In genomic region chr16:87384162-87384999, GRCh38 we compare ENCODE assay signal across 1 cellular context.
TF ChIP-seq lines count a peak whose summit lies in the region.

No MANE protein-coding gene starts in this region.

TF ChIP-seq in WTC11, 78 proteins besides CTCF, POLR2A, EP300 and RAD21 (continued from another document):
- TF ChIP-seq, protein P1, sequence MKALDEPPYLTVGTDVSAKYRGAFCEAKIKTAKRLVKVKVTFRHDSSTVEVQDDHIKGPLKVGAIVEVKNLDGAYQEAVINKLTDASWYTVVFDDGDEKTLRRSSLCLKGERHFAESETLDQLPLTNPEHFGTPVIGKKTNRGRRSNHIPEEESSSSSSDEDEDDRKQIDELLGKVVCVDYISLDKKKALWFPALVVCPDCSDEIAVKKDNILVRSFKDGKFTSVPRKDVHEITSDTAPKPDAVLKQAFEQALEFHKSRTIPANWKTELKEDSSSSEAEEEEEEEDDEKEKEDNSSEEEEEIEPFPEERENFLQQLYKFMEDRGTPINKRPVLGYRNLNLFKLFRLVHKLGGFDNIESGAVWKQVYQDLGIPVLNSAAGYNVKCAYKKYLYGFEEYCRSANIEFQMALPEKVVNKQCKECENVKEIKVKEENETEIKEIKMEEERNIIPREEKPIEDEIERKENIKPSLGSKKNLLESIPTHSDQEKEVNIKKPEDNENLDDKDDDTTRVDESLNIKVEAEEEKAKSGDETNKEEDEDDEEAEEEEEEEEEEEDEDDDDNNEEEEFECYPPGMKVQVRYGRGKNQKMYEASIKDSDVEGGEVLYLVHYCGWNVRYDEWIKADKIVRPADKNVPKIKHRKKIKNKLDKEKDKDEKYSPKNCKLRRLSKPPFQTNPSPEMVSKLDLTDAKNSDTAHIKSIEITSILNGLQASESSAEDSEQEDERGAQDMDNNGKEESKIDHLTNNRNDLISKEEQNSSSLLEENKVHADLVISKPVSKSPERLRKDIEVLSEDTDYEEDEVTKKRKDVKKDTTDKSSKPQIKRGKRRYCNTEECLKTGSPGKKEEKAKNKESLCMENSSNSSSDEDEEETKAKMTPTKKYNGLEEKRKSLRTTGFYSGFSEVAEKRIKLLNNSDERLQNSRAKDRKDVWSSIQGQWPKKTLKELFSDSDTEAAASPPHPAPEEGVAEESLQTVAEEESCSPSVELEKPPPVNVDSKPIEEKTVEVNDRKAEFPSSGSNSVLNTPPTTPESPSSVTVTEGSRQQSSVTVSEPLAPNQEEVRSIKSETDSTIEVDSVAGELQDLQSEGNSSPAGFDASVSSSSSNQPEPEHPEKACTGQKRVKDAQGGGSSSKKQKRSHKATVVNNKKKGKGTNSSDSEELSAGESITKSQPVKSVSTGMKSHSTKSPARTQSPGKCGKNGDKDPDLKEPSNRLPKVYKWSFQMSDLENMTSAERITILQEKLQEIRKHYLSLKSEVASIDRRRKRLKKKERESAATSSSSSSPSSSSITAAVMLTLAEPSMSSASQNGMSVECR (CRISPR knock-in tag; IDR thresholded peaks at IDR 0.05; ENCODE audit: borderline replicate concordance), result 0 out of 2 replicates have a peak, but pooled peaks have one; percentile 27
- TF ChIP-seq, protein P2, sequence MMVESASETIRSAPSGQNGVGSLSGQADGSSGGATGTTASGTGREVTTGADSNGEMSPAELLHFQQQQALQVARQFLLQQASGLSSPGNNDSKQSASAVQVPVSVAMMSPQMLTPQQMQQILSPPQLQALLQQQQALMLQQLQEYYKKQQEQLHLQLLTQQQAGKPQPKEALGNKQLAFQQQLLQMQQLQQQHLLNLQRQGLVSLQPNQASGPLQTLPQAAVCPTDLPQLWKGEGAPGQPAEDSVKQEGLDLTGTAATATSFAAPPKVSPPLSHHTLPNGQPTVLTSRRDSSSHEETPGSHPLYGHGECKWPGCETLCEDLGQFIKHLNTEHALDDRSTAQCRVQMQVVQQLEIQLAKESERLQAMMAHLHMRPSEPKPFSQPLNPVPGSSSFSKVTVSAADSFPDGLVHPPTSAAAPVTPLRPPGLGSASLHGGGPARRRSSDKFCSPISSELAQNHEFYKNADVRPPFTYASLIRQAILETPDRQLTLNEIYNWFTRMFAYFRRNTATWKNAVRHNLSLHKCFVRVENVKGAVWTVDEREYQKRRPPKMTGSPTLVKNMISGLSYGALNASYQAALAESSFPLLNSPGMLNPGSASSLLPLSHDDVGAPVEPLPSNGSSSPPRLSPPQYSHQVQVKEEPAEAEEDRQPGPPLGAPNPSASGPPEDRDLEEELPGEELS (CRISPR knock-in tag; IDR thresholded peaks at IDR 0.05), result peak; percentile 60
- TF ChIP-seq GABPB1 (CRISPR knock-in tag; IDR thresholded peaks at IDR 0.05), result peak; percentile 12; the same call in 1 of the 2 replicates
- TF ChIP-seq ZNF121 (CRISPR knock-in tag; IDR thresholded peaks at IDR 0.05), result peak; percentile 100
- TF ChIP-seq CREB1 (CRISPR knock-in tag; IDR thresholded peaks at IDR 0.05), result no peak
- TF ChIP-seq, protein P3, sequence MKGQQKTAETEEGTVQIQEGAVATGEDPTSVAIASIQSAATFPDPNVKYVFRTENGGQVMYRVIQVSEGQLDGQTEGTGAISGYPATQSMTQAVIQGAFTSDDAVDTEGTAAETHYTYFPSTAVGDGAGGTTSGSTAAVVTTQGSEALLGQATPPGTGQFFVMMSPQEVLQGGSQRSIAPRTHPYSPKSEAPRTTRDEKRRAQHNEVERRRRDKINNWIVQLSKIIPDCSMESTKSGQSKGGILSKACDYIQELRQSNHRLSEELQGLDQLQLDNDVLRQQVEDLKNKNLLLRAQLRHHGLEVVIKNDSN (CRISPR knock-in tag; IDR thresholded peaks at IDR 0.05), result peak; percentile 21
- no peak for TF ChIP-seq AFF4 (CRISPR knock-in tag; IDR thresholded peaks at IDR 0.05; ENCODE audit: borderline replicate concordance)
- TF ChIP-seq, protein P4, sequence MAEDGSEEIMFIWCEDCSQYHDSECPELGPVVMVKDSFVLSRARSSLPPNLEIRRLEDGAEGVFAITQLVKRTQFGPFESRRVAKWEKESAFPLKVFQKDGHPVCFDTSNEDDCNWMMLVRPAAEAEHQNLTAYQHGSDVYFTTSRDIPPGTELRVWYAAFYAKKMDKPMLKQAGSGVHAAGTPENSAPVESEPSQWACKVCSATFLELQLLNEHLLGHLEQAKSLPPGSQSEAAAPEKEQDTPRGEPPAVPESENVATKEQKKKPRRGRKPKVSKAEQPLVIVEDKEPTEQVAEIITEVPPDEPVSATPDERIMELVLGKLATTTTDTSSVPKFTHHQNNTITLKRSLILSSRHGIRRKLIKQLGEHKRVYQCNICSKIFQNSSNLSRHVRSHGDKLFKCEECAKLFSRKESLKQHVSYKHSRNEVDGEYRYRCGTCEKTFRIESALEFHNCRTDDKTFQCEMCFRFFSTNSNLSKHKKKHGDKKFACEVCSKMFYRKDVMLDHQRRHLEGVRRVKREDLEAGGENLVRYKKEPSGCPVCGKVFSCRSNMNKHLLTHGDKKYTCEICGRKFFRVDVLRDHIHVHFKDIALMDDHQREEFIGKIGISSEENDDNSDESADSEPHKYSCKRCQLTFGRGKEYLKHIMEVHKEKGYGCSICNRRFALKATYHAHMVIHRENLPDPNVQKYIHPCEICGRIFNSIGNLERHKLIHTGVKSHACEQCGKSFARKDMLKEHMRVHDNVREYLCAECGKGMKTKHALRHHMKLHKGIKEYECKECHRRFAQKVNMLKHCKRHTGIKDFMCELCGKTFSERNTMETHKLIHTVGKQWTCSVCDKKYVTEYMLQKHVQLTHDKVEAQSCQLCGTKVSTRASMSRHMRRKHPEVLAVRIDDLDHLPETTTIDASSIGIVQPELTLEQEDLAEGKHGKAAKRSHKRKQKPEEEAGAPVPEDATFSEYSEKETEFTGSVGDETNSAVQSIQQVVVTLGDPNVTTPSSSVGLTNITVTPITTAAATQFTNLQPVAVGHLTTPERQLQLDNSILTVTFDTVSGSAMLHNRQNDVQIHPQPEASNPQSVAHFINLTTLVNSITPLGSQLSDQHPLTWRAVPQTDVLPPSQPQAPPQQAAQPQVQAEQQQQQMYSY (CRISPR knock-in tag; IDR thresholded peaks at IDR 0.05), result 0 out of 2 replicates have a peak, but pooled peaks have one; percentile 18
- TF ChIP-seq PRRX2 (CRISPR knock-in tag; IDR thresholded peaks at IDR 0.05), result 0 out of 2 replicates have a peak, but pooled peaks have one; percentile 18
- peak; percentile 98 for TF ChIP-seq GTF2I (CRISPR knock-in tag; conservative IDR thresholded peaks at IDR 0.05)
- TF ChIP-seq HMGXB4 (CRISPR knock-in tag; IDR thresholded peaks at IDR 0.05), result peak; percentile 98
- TF ChIP-seq, protein P5, sequence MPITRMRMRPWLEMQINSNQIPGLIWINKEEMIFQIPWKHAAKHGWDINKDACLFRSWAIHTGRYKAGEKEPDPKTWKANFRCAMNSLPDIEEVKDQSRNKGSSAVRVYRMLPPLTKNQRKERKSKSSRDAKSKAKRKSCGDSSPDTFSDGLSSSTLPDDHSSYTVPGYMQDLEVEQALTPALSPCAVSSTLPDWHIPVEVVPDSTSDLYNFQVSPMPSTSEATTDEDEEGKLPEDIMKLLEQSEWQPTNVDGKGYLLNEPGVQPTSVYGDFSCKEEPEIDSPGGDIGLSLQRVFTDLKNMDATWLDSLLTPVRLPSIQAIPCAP (CRISPR knock-in tag; IDR thresholded peaks at IDR 0.05), result 0 out of 2 replicates have a peak, but pooled peaks have one; percentile 65
- no peak for TF ChIP-seq ZBTB21 (CRISPR knock-in tag; IDR thresholded peaks at IDR 0.05; ENCODE audit: borderline replicate concordance)
- peak; percentile 86 for TF ChIP-seq MAX (CRISPR knock-in tag; IDR thresholded peaks at IDR 0.05)
- TF ChIP-seq TEAD4 (CRISPR knock-in tag; IDR thresholded peaks at IDR 0.05), result no peak
- TF ChIP-seq ATF1 (CRISPR knock-in tag; IDR thresholded peaks at IDR 0.05), result peak; percentile 35; the same call in 1 of the 2 replicates
TF ChIP-seq in WTC11: peak in this region for 17.
